1 cellular context compared by ENCODE assay signal in the genomic region with DNA sequence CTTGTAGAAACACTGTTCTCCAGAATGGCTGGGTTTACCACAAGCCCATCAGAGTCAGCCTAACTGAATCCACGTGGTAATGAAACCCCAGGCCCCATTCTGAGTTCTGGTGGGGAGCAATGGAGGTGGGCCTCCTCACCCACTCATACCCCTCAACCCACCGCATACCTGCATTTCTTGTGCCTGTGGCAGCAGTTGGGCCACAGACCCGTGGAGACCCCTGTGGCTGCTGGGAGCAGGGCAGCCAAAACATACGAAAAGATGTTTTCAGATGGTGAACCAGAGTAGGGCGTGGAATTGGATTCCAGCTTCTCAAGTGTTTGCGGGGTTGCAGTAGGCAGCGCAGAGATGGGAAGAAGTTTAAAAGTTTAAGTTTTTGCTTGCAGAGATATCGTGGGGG.
TF ChIP-seq lines count a peak whose summit lies in the region.

No MANE protein-coding gene starts in this region.

TF ChIP-seq in GM23338, 12 proteins besides CTCF, POLR2A, EP300 and RAD21:
- TF ChIP-seq, protein P1, sequence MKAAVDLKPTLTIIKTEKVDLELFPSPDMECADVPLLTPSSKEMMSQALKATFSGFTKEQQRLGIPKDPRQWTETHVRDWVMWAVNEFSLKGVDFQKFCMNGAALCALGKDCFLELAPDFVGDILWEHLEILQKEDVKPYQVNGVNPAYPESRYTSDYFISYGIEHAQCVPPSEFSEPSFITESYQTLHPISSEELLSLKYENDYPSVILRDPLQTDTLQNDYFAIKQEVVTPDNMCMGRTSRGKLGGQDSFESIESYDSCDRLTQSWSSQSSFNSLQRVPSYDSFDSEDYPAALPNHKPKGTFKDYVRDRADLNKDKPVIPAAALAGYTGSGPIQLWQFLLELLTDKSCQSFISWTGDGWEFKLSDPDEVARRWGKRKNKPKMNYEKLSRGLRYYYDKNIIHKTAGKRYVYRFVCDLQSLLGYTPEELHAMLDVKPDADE (IDR thresholded peaks at IDR 0.05): no peak
- TF ChIP-seq JUNB (IDR thresholded peaks at IDR 0.05; ENCODE audit: unreplicated experiment) (no peak), ZNF331 (CRISPR knock-in tag; IDR thresholded peaks at IDR 0.05; ENCODE audit: low read depth) (no peak), STAT1 (IDR thresholded peaks at IDR 0.05; ENCODE audit: unreplicated experiment) (no peak), ZNF114 (CRISPR knock-in tag; IDR thresholded peaks at IDR 0.05) (no peak), CREB1 (CRISPR knock-in tag; IDR thresholded peaks at IDR 0.05; ENCODE audit: low read depth) (no peak), EZH2 (IDR thresholded peaks at IDR 0.05; ENCODE audit: low read depth, unreplicated experiment) (no peak), EZH2phosphoT487 (IDR thresholded peaks at IDR 0.05; ENCODE audit: unreplicated experiment) (no peak), POLR2AphosphoS5 (IDR thresholded peaks at IDR 0.05; ENCODE audit: low read depth) (no peak), NANOG (IDR thresholded peaks at IDR 0.05; ENCODE audit: borderline replicate concordance) (no peak)
- TF ChIP-seq, protein P2, sequence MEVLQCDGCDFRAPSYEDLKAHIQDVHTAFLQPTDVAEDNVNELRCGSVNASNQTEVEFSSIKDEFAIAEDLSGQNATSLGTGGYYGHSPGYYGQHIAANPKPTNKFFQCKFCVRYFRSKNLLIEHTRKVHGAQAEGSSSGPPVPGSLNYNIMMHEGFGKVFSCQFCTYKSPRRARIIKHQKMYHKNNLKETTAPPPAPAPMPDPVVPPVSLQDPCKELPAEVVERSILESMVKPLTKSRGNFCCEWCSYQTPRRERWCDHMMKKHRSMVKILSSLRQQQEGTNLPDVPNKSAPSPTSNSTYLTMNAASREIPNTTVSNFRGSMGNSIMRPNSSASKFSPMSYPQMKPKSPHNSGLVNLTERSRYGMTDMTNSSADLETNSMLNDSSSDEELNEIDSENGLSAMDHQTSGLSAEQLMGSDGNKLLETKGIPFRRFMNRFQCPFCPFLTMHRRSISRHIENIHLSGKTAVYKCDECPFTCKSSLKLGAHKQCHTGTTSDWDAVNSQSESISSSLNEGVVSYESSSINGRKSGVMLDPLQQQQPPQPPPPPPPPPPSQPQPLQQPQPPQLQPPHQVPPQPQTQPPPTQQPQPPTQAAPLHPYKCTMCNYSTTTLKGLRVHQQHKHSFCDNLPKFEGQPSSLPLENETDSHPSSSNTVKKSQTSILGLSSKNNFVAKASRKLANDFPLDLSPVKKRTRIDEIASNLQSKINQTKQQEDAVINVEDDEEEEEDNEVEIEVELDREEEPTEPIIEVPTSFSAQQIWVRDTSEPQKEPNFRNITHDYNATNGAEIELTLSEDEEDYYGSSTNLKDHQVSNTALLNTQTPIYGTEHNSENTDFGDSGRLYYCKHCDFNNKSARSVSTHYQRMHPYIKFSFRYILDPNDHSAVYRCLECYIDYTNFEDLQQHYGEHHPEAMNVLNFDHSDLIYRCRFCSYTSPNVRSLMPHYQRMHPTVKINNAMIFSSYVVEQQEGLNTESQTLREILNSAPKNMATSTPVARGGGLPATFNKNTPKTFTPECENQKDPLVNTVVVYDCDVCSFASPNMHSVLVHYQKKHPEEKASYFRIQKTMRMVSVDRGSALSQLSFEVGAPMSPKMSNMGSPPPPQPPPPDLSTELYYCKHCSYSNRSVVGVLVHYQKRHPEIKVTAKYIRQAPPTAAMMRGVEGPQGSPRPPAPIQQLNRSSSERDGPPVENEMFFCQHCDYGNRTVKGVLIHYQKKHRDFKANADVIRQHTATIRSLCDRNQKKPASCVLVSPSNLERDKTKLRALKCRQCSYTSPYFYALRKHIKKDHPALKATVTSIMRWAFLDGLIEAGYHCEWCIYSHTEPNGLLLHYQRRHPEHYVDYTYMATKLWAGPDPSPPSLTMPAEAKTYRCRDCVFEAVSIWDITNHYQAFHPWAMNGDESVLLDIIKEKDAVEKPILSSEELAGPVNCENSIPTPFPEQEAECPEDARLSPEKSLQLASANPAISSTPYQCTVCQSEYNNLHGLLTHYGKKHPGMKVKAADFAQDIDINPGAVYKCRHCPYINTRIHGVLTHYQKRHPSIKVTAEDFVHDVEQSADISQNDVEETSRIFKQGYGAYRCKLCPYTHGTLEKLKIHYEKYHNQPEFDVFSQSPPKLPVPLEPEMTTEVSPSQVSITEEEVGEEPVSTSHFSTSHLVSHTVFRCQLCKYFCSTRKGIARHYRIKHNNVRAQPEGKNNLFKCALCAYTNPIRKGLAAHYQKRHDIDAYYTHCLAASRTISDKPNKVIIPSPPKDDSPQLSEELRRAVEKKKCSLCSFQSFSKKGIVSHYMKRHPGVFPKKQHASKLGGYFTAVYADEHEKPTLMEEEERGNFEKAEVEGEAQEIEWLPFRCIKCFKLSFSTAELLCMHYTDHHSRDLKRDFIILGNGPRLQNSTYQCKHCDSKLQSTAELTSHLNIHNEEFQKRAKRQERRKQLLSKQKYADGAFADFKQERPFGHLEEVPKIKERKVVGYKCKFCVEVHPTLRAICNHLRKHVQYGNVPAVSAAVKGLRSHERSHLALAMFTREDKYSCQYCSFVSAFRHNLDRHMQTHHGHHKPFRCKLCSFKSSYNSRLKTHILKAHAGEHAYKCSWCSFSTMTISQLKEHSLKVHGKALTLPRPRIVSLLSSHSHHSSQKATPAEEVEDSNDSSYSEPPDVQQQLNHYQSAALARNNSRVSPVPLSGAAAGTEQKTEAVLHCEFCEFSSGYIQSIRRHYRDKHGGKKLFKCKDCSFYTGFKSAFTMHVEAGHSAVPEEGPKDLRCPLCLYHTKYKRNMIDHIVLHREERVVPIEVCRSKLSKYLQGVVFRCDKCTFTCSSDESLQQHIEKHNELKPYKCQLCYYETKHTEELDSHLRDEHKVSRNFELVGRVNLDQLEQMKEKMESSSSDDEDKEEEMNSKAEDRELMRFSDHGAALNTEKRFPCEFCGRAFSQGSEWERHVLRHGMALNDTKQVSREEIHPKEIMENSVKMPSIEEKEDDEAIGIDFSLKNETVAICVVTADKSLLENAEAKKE (CRISPR knock-in tag; IDR thresholded peaks at IDR 0.05): no peak
- TF ChIP-seq, protein P3, sequence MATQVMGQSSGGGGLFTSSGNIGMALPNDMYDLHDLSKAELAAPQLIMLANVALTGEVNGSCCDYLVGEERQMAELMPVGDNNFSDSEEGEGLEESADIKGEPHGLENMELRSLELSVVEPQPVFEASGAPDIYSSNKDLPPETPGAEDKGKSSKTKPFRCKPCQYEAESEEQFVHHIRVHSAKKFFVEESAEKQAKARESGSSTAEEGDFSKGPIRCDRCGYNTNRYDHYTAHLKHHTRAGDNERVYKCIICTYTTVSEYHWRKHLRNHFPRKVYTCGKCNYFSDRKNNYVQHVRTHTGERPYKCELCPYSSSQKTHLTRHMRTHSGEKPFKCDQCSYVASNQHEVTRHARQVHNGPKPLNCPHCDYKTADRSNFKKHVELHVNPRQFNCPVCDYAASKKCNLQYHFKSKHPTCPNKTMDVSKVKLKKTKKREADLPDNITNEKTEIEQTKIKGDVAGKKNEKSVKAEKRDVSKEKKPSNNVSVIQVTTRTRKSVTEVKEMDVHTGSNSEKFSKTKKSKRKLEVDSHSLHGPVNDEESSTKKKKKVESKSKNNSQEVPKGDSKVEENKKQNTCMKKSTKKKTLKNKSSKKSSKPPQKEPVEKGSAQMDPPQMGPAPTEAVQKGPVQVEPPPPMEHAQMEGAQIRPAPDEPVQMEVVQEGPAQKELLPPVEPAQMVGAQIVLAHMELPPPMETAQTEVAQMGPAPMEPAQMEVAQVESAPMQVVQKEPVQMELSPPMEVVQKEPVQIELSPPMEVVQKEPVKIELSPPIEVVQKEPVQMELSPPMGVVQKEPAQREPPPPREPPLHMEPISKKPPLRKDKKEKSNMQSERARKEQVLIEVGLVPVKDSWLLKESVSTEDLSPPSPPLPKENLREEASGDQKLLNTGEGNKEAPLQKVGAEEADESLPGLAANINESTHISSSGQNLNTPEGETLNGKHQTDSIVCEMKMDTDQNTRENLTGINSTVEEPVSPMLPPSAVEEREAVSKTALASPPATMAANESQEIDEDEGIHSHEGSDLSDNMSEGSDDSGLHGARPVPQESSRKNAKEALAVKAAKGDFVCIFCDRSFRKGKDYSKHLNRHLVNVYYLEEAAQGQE (IDR thresholded peaks at IDR 0.05; ENCODE audit: unreplicated experiment): no peak
